8 cellular contexts compared by ENCODE assay signal in genomic region chr12:89160716-89161123, GRCh38.
DNase-seq lines count a peak whose midpoint lies in the region; ATAC-seq and TF ChIP-seq lines count a peak whose summit lies in the region.

No MANE protein-coding gene starts in this region.

- H3K9me2 ChIP-seq in PC-9 (ENCODE audit: insufficient read depth): no peaks in the 10 kb centered on the region

- H2AFZ ChIP-seq in PC-9 (no peak overlapping the region), osteoblast (ENCODE audit: low read length) (peak overlapping the region; percentile 49)

- intact Hi-C loops in PC-9 (cut with micrococcal nuclease; ENCODE audit: unreplicated experiment): loop anchor here (5.0 to 10.0 kb wide), 2 partner anchors 43 to 106 kb away; no protein-coding TSS in a partner anchor
- intact Hi-C loops in colonic mucosa (cut with DNase I): no loop called here

- no peaks in the 10 kb centered on the region for H3K36me3 ChIP-seq in BLaER1 treated with 17β-estradiol and CSF1 and Interleukin-3, amounts not matched to agents 10 nM and 100 nM
- H3K36me3 ChIP-seq in PC-9 (ENCODE audit: low read depth) (no peaks in the 10 kb centered on the region), colonic mucosa (no peaks in the 10 kb centered on the region), osteoblast (ENCODE audit: insufficient read depth, low read length) (no peaks in the 10 kb centered on the region)

- DNase-seq in PC-9 (peak; percentile 33 to 84), colonic mucosa (peak; percentile 40), osteoblast (ENCODE audit: insufficient read length, low spot score, missing footprints) (peak; percentile 30), GM19240 (ENCODE audit: insufficient read length, low spot score) (no peak), GM20000 (ENCODE audit: low spot score) (no peak), KG1 (lab: John Stamatoyannopoulos, UW) (no peak)

- H3K9ac ChIP-seq in BLaER1 treated with 17β-estradiol and CSF1 and Interleukin-3, amounts not matched to agents 10 nM and 100 nM: peak overlapping the region in 10 of 11 experiments; percentile 39 to 97 (median 88); a peak in 19 of 22 replicates
- H3K9ac ChIP-seq in colonic mucosa (ENCODE audit: low read depth in 2 of 2, low read length in 2 of 2): no peak overlapping the region

- peaks cover 18 to 97% (median 92%) of the 10 kb centered on the region in 10 experiments; a peak in 19 of 20 replicates for H3K4me1 ChIP-seq in BLaER1 treated with 17β-estradiol and CSF1 and Interleukin-3, amounts not matched to agents 10 nM and 100 nM
- H3K4me1 ChIP-seq in PC-9 (replicated peaks; ENCODE audit: insufficient read depth): peaks cover 61% of the 10 kb centered on the region
- H3K4me1 ChIP-seq in colonic mucosa: no peaks in the 10 kb centered on the region
- peaks cover 58% of the 10 kb centered on the region for H3K4me1 ChIP-seq in osteoblast (ENCODE audit: insufficient read depth, low read length)

- peaks cover 46% of the 10 kb centered on the region for H3F3A ChIP-seq in PC-9 (ENCODE audit: insufficient read depth, low read depth)

- H3K27ac ChIP-seq in BLaER1 treated with 17β-estradiol and CSF1 and Interleukin-3, amounts not matched to agents 10 nM and 100 nM: peak overlapping the region; percentile 31 to 100 (median 98); a peak in 21 of 22 replicates
- H3K27ac ChIP-seq in PC-9 (peak overlapping the region; percentile 92), colonic mucosa (peak overlapping the region; percentile 13), osteoblast (ENCODE audit: low read depth, low read length) (peak overlapping the region; percentile 95)

- H3K4me3 ChIP-seq in BLaER1 treated with 17β-estradiol and CSF1 and Interleukin-3, amounts not matched to agents 10 nM and 100 nM: peak overlapping the region in 1 of 10 experiments; percentile 9; a peak in 1 of 20 replicates
- H3K4me3 ChIP-seq in PC-9: no peak overlapping the region
- no peak overlapping the region for H3K4me3 ChIP-seq in colonic mucosa
- no peak overlapping the region for H3K4me3 ChIP-seq in osteoblast (ENCODE audit: insufficient read depth, low read length)

- H3K79me2 ChIP-seq in PC-9 (ENCODE audit: low read depth) (no peaks in the 10 kb centered on the region), osteoblast (ENCODE audit: insufficient read depth, low read length) (no peaks in the 10 kb centered on the region)

- CTCF ChIA-PET in PC-9 (lab: Charles Lee): interaction anchor here (0.6 kb wide), 1 partner anchor 299 kb away, joined by 11 read pairs; no protein-coding TSS in a partner anchor

- no TSS peak for BruUV-seq in PC-9 (replicated peaks; lab: Mats Ljungman, UMichigan)

- H3K4me2 ChIP-seq in BLaER1 treated with 17β-estradiol and CSF1 and Interleukin-3, amounts not matched to agents 10 nM and 100 nM: peak overlapping the region; percentile 8 to 88 (median 76); a peak in 20 of 22 replicates
- peak overlapping the region; percentile 39; the same call in 1 of the 2 replicates for H3K4me2 ChIP-seq in PC-9
- peak overlapping the region; percentile 49 for H3K4me2 ChIP-seq in osteoblast (ENCODE audit: insufficient read depth, low read length)

- 0 out of 22 replicates have a peak, but pooled peaks cover 0 to 6% (median 0%) of the 10 kb centered on the region in 11 experiments for H3K9me3 ChIP-seq in BLaER1 treated with 17β-estradiol and CSF1 and Interleukin-3, amounts not matched to agents 10 nM and 100 nM (replicated peaks in 1 of 11)
- H3K9me3 ChIP-seq in PC-9 (ENCODE audit: insufficient read depth, low read depth) (peaks cover 11% of the 10 kb centered on the region; the same call in 1 of the 2 replicates), colonic mucosa (no peaks in the 10 kb centered on the region), osteoblast (ENCODE audit: low read depth, low read length) (no peaks in the 10 kb centered on the region)

- no peak for ATAC-seq in GM18873 (IDR thresholded peaks at IDR 0.05; ENCODE audit: low FRiP score, unreplicated experiment)

- no peak for TF ChIP-seq CTCF in PC-9 (conservative IDR thresholded peaks at IDR 0.05)
- no peak for TF ChIP-seq CTCF in colonic mucosa (IDR thresholded peaks at IDR 0.05)
- no peak for TF ChIP-seq CTCF in osteoblast (IDR thresholded peaks at IDR 0.05; ENCODE audit: extremely low read depth, low read depth, low read length)
- TF ChIP-seq CTCF in GM20000 (IDR thresholded peaks at IDR 0.05; ENCODE audit: extremely low read depth, missing control alignments): no peak

- H3K27me3 ChIP-seq in BLaER1 treated with 17β-estradiol and CSF1 and Interleukin-3, amounts not matched to agents 10 nM and 100 nM: no peaks in the 10 kb centered on the region
- no peaks in the 10 kb centered on the region for H3K27me3 ChIP-seq in PC-9 (ENCODE audit: insufficient read depth, low read depth)
- H3K27me3 ChIP-seq in colonic mucosa: no peaks in the 10 kb centered on the region
- H3K27me3 ChIP-seq in osteoblast (ENCODE audit: insufficient read depth, low read length): no peaks in the 10 kb centered on the region

- no peaks in the 10 kb centered on the region for H4K20me1 ChIP-seq in BLaER1 treated with 17β-estradiol and CSF1 and Interleukin-3, amounts not matched to agents 10 nM and 100 nM
- no peaks in the 10 kb centered on the region for H4K20me1 ChIP-seq in PC-9 (ENCODE audit: insufficient read depth)
- no peaks in the 10 kb centered on the region for H4K20me1 ChIP-seq in osteoblast (ENCODE audit: insufficient read depth, low read length)

- POLR2A ChIA-PET in PC-9 (lab: Charles Lee; ENCODE audit: unreplicated experiment): interaction anchor here (0.6 kb wide), 1 partner anchor 191 kb away, joined by 3 read pairs; the partner anchor contains the start of gene DUSP6

Comparison
In these comparisons a context has a peak if more than half of its experiments do, and no peak if none do; other contexts are left out.
1. H3K27ac ChIP-seq: peak in every context shown above with its lines; median percentile 98 in BLaER1 treated with 17β-estradiol and CSF1 and Interleukin-3, amounts not matched to agents 10 nM and 100 nM; 95 in osteoblast; 92 in PC-9; 13 in colonic mucosa.
2. H3K9ac ChIP-seq: peak in BLaER1 treated with 17β-estradiol and CSF1 and Interleukin-3, amounts not matched to agents 10 nM and 100 nM (10 of 11); none in colonic mucosa (0 of 2).
3. DNase-seq: peak in PC-9 (2 of 2), colonic mucosa (single experiment) and osteoblast (single experiment); none in GM19240 (single experiment), GM20000 (single experiment) and KG1 (single experiment).
4. Peak in every context shown above with its lines, with median percentiles within 50 percentile points of each other: H3K4me2 ChIP-seq.